ENCODE assay signal across 22 cellular contexts in genomic region chr16:86858501-86858900, GRCh38.
"Had no signal": no experiment of that assay in that cellular context is flagged by ENCODE, and none has a peak within 500 bp of the region (broad histone marks: within the 10 kb centered on the region; RNA-seq: fewer than 3 reads in every experiment).

No MANE protein-coding gene starts in this region.

- H3K9me2 ChIP-seq: SK-N-SH had no signal

- FAIRE-seq: RCC 7860 had no signal

- DNase-seq: NCI-H1092, NCI-H1105 treated with DMSO at 0.1 percent for 48 hours, NCI-H1417 treated with DMSO at 0.1 percent for 48 hours, NCI-H146, NCI-H1694 treated with DMSO at 0.1 percent for 48 hours, NCI-H1930, NCI-H2081, NCI-H2107, NCI-H2171, NCI-H226, NCI-H446, NCI-H510A, NCI-H524 treated with DMSO at 0.1 percent for 48 hours, NCI-H69, NCI-H774, Right ventricle myocardium superior, RPMI8226, SIG-M5, SK-N-SH had no signal

- H3K4me2 ChIP-seq: KMS-11, SK-N-SH had no signal

- H3K9me3 ChIP-seq: SK-N-SH had no signal

- H3K27ac ChIP-seq: HL-60, KMS-11 had no signal
